ENCODE assay signal across 8 cellular contexts in the genomic region with DNA sequence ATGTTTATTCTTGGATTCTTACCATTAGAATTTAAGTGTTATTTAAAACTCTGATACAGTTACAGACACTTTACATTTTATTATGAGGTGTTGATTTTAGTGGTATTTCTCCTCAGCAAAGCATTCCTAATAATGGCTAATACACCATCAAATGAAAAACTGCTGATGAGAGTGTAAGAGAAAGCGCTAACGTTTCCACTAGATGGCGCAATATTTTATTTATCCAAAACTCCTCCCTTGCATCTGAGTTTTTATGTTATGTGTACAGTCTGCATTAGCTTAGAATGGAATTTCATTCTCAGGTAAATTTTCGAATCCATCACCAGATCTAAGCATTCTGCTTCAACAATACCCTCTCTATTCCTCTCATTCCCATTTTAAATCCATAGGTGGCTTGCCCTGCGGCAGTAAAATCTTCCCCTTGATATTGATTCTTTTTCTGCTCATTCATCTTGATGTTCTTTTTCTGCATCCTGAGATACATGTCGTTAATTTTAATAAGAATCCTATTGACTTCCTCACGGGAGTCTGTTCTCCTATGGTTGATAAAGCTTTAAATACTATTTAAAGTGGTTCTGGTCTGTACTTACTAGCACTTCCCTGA. TPM values are rescaled to one million over a fixed set of nuclear protein-coding genes. Genes with fewer than 3 reads are reported as not detected.
DNase-seq lines count a peak whose midpoint lies in the region; ATAC-seq and TF ChIP-seq lines count a peak whose summit lies in the region.

No MANE protein-coding gene starts in this region.

- H3K4me1 Mint-ChIP-seq in GM23338, result no peaks in the 10 kb centered on the region
- H3K4me1 Mint-ChIP-seq in osteocyte (ENCODE audit: unreplicated experiment), result no peaks in the 10 kb centered on the region

- H3K4me3 ChIP-seq in GM23338 (no peak overlapping the region), KMS-11 (IDR thresholded peaks at IDR 0.05; ENCODE audit: insufficient read depth, low read depth, low read length) (no peak overlapping the region), fibroblast of lung (replicated peaks in 1 of 4; ENCODE audit: control extremely low read depth in 1 of 4, insufficient read depth in 1 of 4, low read depth in 3 of 4, low read length in 4 of 4) (no peak overlapping the region)

- H3K27ac ChIP-seq in GM23338 (ENCODE audit: low read depth), result no peak overlapping the region
- H3K27ac ChIP-seq in KMS-11, result no peak overlapping the region
- H3K27ac ChIP-seq in fibroblast of lung (ENCODE audit: insufficient read depth, low read length), result no peak overlapping the region

- H3K27me3 Mint-ChIP-seq in GM23338 (ENCODE audit: insufficient read depth, low read depth, poor library complexity) (no peaks in the 10 kb centered on the region), osteocyte (ENCODE audit: unreplicated experiment) (peaks cover 4% of the 10 kb centered on the region)

- H3F3A ChIP-seq in GM23338 (replicated peaks; ENCODE audit: low read depth), result no peaks in the 10 kb centered on the region

- no peak for DNase-seq in activated CD4-positive, CD25-positive, alpha-beta regulatory T cell treated with anti-CD3 and anti-CD28 coated beads, Interleukin-2, amount 50 U/mL, for 72 hours
- DNase-seq in GM23338 (ENCODE audit: low spot score) (peak; percentile 73), RPMI8226 (peak; percentile 67), fibroblast of lung (ENCODE audit: low read depth in 2 of 2) (peak; percentile 26 to 67), osteocyte (ENCODE audit: extremely low spot score, unreplicated experiment) (no peak)
- DNase-seq in activated effector memory CD4-positive, alpha-beta T cell treated with Interleukin-2 at 50 U/mL for 16 hours, result no peak

- H3K27me3 ChIP-seq in GM23338 (ENCODE audit: insufficient read depth), result no peaks in the 10 kb centered on the region
- no peaks in the 10 kb centered on the region for H3K27me3 ChIP-seq in KMS-11 (ENCODE audit: insufficient read depth, low read depth)
- no peaks in the 10 kb centered on the region for H3K27me3 ChIP-seq in fibroblast of lung (ENCODE audit: control insufficient read depth, insufficient read depth, low read length)

- no peaks in the 10 kb centered on the region for H3K9me2 ChIP-seq in GM23338 (ENCODE audit: insufficient read depth)

- H3K9me3 Mint-ChIP-seq in GM23338 (no peaks in the 10 kb centered on the region), osteocyte (ENCODE audit: unreplicated experiment) (no peaks in the 10 kb centered on the region)

- H4K20me1 ChIP-seq in GM23338 (replicated peaks; ENCODE audit: insufficient read depth), result no peaks in the 10 kb centered on the region
- no peaks in the 10 kb centered on the region for H4K20me1 ChIP-seq in KMS-11 (ENCODE audit: insufficient read depth)
- no peaks in the 10 kb centered on the region for H4K20me1 ChIP-seq in fibroblast of lung (ENCODE audit: control insufficient read depth, extremely low read depth, insufficient read depth, low read length)

- H3K36me3 ChIP-seq in GM23338 (ENCODE audit: insufficient read depth), result no peaks in the 10 kb centered on the region
- H3K36me3 ChIP-seq in KMS-11 (ENCODE audit: insufficient read depth), result no peaks in the 10 kb centered on the region
- no peaks in the 10 kb centered on the region for H3K36me3 ChIP-seq in fibroblast of lung (ENCODE audit: control insufficient read depth, insufficient read depth, low read length)

- no peaks in the 10 kb centered on the region for H3K4me1 ChIP-seq in GM23338 (ENCODE audit: insufficient read depth)
- peaks cover 35% of the 10 kb centered on the region for H3K4me1 ChIP-seq in KMS-11 (ENCODE audit: low read depth, poor library complexity, severe bottlenecking)
- no peaks in the 10 kb centered on the region for H3K4me1 ChIP-seq in fibroblast of lung (ENCODE audit: control insufficient read depth, extremely low read depth, insufficient read depth, low read length)

- H3K36me3 Mint-ChIP-seq in GM23338 (ENCODE audit: low read depth) (no peaks in the 10 kb centered on the region), osteocyte (ENCODE audit: unreplicated experiment) (no peaks in the 10 kb centered on the region)

- no peaks in the 10 kb centered on the region for H3K79me2 ChIP-seq in GM23338 (replicated peaks; ENCODE audit: insufficient read depth)
- no peaks in the 10 kb centered on the region for H3K79me2 ChIP-seq in KMS-11 (ENCODE audit: insufficient read depth, low read depth)
- H3K79me2 ChIP-seq in fibroblast of lung (ENCODE audit: control insufficient read depth, insufficient read depth, low read length), result no peaks in the 10 kb centered on the region

- TF ChIP-seq CTCF in GM23338 (conservative IDR thresholded peaks at IDR 0.05; ENCODE audit: low read depth in 2 of 2) (peak; percentile 58 to 80), KMS-11 (conservative IDR thresholded peaks at IDR 0.05; ENCODE audit: low read depth, low read length) (peak; percentile 78), fibroblast of lung (conservative IDR thresholded peaks at IDR 0.05 in 1 of 2, IDR thresholded peaks at IDR 0.05 in 1 of 2; ENCODE audit: low read depth in 1 of 2, low read length in 2 of 2) (peak; percentile 49 to 68), osteocyte (IDR thresholded peaks at IDR 0.05) (peak; percentile 77)

- H3K27ac Mint-ChIP-seq in GM23338 (no peak overlapping the region), osteocyte (ENCODE audit: unreplicated experiment) (no peak overlapping the region)

- H3K4me2 ChIP-seq in GM23338 (no peak overlapping the region), KMS-11 (no peak overlapping the region; the same call in 1 of the 2 replicates), fibroblast of lung (ENCODE audit: extremely low read depth, insufficient read depth, low read length) (no peak overlapping the region)

- no peak overlapping the region for H2AFZ ChIP-seq in GM23338
- H2AFZ ChIP-seq in KMS-11 (ENCODE audit: low read depth), result peak overlapping the region; percentile 9; the same call in 1 of the 2 replicates
- H2AFZ ChIP-seq in fibroblast of lung (ENCODE audit: low read length), result no peak overlapping the region

- peak; percentile 38 to 68 for ATAC-seq in activated CD4-positive, CD25-positive, alpha-beta regulatory T cell treated with anti-CD3 and anti-CD28 coated beads, Interleukin-2, amount 50 U/mL, for 24 hours
- ATAC-seq in GM23338, result peak; percentile 61

- H3K9ac ChIP-seq in KMS-11, result no peak overlapping the region
- no peak overlapping the region for H3K9ac ChIP-seq in fibroblast of lung (ENCODE audit: insufficient read depth, low read length)

- H3K9me3 ChIP-seq in fibroblast of lung (ENCODE audit: control insufficient read depth, insufficient read depth, low read depth, low read length), result no peaks in the 10 kb centered on the region

- H3K4me3 Mint-ChIP-seq in GM23338 (no peak overlapping the region), osteocyte (ENCODE audit: unreplicated experiment) (no peak overlapping the region)

TF ChIP-seq in GM23338, 12 proteins besides CTCF, POLR2A, EP300 and RAD21 (continues in another document):
- TF ChIP-seq STAT1 (IDR thresholded peaks at IDR 0.05; ENCODE audit: unreplicated experiment) (no peak), ZNF331 (CRISPR knock-in tag; IDR thresholded peaks at IDR 0.05; ENCODE audit: low read depth) (no peak), ZNF114 (CRISPR knock-in tag; IDR thresholded peaks at IDR 0.05) (no peak), JUNB (IDR thresholded peaks at IDR 0.05; ENCODE audit: unreplicated experiment) (no peak), EZH2phosphoT487 (IDR thresholded peaks at IDR 0.05; ENCODE audit: unreplicated experiment) (no peak), POLR2AphosphoS5 (IDR thresholded peaks at IDR 0.05; ENCODE audit: low read depth) (no peak), CREB1 (CRISPR knock-in tag; IDR thresholded peaks at IDR 0.05; ENCODE audit: low read depth) (no peak), NANOG (IDR thresholded peaks at IDR 0.05; ENCODE audit: borderline replicate concordance) (no peak)
- TF ChIP-seq, protein P1, sequence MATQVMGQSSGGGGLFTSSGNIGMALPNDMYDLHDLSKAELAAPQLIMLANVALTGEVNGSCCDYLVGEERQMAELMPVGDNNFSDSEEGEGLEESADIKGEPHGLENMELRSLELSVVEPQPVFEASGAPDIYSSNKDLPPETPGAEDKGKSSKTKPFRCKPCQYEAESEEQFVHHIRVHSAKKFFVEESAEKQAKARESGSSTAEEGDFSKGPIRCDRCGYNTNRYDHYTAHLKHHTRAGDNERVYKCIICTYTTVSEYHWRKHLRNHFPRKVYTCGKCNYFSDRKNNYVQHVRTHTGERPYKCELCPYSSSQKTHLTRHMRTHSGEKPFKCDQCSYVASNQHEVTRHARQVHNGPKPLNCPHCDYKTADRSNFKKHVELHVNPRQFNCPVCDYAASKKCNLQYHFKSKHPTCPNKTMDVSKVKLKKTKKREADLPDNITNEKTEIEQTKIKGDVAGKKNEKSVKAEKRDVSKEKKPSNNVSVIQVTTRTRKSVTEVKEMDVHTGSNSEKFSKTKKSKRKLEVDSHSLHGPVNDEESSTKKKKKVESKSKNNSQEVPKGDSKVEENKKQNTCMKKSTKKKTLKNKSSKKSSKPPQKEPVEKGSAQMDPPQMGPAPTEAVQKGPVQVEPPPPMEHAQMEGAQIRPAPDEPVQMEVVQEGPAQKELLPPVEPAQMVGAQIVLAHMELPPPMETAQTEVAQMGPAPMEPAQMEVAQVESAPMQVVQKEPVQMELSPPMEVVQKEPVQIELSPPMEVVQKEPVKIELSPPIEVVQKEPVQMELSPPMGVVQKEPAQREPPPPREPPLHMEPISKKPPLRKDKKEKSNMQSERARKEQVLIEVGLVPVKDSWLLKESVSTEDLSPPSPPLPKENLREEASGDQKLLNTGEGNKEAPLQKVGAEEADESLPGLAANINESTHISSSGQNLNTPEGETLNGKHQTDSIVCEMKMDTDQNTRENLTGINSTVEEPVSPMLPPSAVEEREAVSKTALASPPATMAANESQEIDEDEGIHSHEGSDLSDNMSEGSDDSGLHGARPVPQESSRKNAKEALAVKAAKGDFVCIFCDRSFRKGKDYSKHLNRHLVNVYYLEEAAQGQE (IDR thresholded peaks at IDR 0.05; ENCODE audit: unreplicated experiment), result no peak

RNA-seq across cellular contexts. Expression of gene PRKRA, which starts 53.9 kb away (rescaled TPM):
- 63.8 and 67.1 TPM in 2 replicates for total RNA-seq in GM23338 (2014; rRNA removed; shearing (Covaris generic))
- 38.6 and 44.0 TPM in 2 replicates for polyA plus RNA-seq in GM23338 (2016; fragmentation: Nextera tagmentation; extraction: Ambion mirVana)
- 40.5 and 45.7 TPM in 2 replicates for total RNA-seq in fibroblast of lung
- polyA plus RNA-seq in fibroblast of lung, result 46.3 and 54.6 TPM in 2 replicates
- 34.9 and 35.3 TPM in 2 replicates for polyA plus RNA-seq in fibroblast of lung (2012)
- polyA minus RNA-seq in fibroblast of lung (ENCODE audit: low replicate concordance), result 5.5 and 7.8 TPM in 2 replicates
- 44.8 and 50.1 TPM in 2 replicates for total RNA-seq in osteocyte

RNA-seq across cellular contexts. Expression of gene PJVK, which starts 54.1 kb away (rescaled TPM):
- total RNA-seq in GM23338 (2014; rRNA removed; shearing (Covaris generic)), result 2.1 and 3.0 TPM in 2 replicates
- polyA plus RNA-seq in GM23338 (2016; fragmentation: Nextera tagmentation; extraction: Ambion mirVana) (1.5 and 1.6 TPM in 2 replicates), fibroblast of lung (0.89 and 1.4 TPM in 2 replicates)
- total RNA-seq in fibroblast of lung (2.1 and 4.3 TPM in 2 replicates), osteocyte (7.4 TPM in 2 replicates)
- 0.92 and 1.0 TPM in 2 replicates for polyA plus RNA-seq in fibroblast of lung (2012)
- polyA minus RNA-seq in fibroblast of lung (ENCODE audit: low replicate concordance), result not detected in 2 replicates

Comparison
In these comparisons a context has a peak if more than half of its experiments do, and no peak if none do; other contexts are left out.
1. DNase-seq: peak in GM23338 (single experiment), RPMI8226 (single experiment) and fibroblast of lung (2 of 2); none in activated CD4-positive, CD25-positive, alpha-beta regulatory T cell treated with anti-CD3 and anti-CD28 coated beads, Interleukin-2, amount 50 U/mL, for 72 hours (single experiment), osteocyte (single experiment) and activated effector memory CD4-positive, alpha-beta T cell treated with Interleukin-2 at 50 U/mL for 16 hours (single experiment).
2. Peak in every context shown above with its lines, with median percentiles within 50 percentile points of each other: CTCF ChIP-seq.